ENCODE assay signal across 24 cellular contexts in the genomic region with DNA sequence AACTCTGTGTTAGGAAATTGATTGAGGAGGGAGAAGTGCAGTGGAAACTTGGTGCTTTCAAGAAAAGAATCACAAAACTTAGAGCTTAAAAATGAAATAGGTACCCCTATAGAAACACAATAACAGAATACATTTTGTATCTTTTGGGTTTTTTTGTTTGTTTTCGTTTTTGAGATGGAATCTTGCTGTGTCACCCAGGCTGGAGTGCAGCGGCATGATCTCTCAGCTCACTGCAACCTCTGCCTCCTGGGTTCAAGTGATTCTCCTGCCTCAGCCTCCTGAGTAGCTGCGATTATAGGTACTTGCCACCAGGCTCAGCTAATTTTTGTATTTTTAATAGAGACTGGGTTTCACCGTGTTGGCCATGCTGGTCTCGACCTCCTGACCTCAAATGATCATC. TPM values are rescaled to one million over a fixed set of nuclear protein-coding genes. Genes with fewer than 3 reads are reported as not detected.
DNase-seq lines count a peak whose midpoint lies in the region; ATAC-seq and TF ChIP-seq lines count a peak whose summit lies in the region.
"Had no signal": no experiment of that assay in that cellular context is flagged by ENCODE, and none has a peak within 500 bp of the region (broad histone marks: within the 10 kb centered on the region; RNA-seq: fewer than 3 reads in every experiment).

No MANE protein-coding gene starts in this region.

- peaks cover 4% of the 10 kb centered on the region for H3K27me3 Mint-ChIP-seq in nephron progenitor cell (ENCODE audit: low read depth, poor library complexity)
- H3K27me3 Mint-ChIP-seq: CD4-positive, CD25-positive, alpha-beta regulatory T cell had no signal

- no peak overlapping the region for H3K4me3 Mint-ChIP-seq in nephron progenitor cell
- H3K4me3 Mint-ChIP-seq: CD14-positive monocyte; CD4-positive, alpha-beta memory T cell; CD4-positive, CD25-positive, alpha-beta regulatory T cell; CD8-positive, alpha-beta memory T cell had no signal

- peaks cover 10% of the 10 kb centered on the region for H3K4me1 ChIP-seq in adipocyte (ENCODE audit: control insufficient read depth, insufficient read depth, low read length)
- H3K4me1 ChIP-seq: BE2C had no signal

- H3K4me1 Mint-ChIP-seq in nephron progenitor cell = no peaks in the 10 kb centered on the region
- H3K4me1 Mint-ChIP-seq: CD4-positive, alpha-beta memory T cell; CD8-positive, alpha-beta memory T cell had no signal

- H3K9ac ChIP-seq in adipocyte (ENCODE audit: low read length) = no peak overlapping the region
- H3K9ac ChIP-seq: BLaER1 had no signal

- H3K27me3 ChIP-seq in adipocyte (replicated peaks; ENCODE audit: control insufficient read depth, insufficient read depth, low read length) = no peaks in the 10 kb centered on the region
- H3K27me3 ChIP-seq: BE2C, BLaER1 had no signal

- no peak overlapping the region for H3K4me3 ChIP-seq in adipocyte (ENCODE audit: low read length)
- H3K4me3 ChIP-seq: BLaER1, GM12878 had no signal

- H3K36me3 ChIP-seq in adipocyte (ENCODE audit: control insufficient read depth, insufficient read depth, low read length, severe bottlenecking) = peaks cover 12% of the 10 kb centered on the region
- H3K36me3 ChIP-seq: BE2C had no signal

- peak overlapping the region; percentile 64 for H3K27ac Mint-ChIP-seq in nephron progenitor cell
- H3K27ac Mint-ChIP-seq: CD14-positive monocyte; CD4-positive, alpha-beta memory T cell; CD4-positive, CD25-positive, alpha-beta regulatory T cell; CD8-positive, alpha-beta memory T cell had no signal

- H3K9me3 Mint-ChIP-seq in nephron progenitor cell = no peaks in the 10 kb centered on the region
- H3K9me3 Mint-ChIP-seq: CD14-positive monocyte; CD4-positive, alpha-beta memory T cell; CD4-positive, CD25-positive, alpha-beta regulatory T cell; CD8-positive, alpha-beta memory T cell had no signal

- no peak for TF ChIP-seq CTCF in nephron progenitor cell (IDR thresholded peaks at IDR 0.05)

- peak; percentile 9 for DNase-seq in adipocyte (ENCODE audit: low read depth)
- no peak for DNase-seq in nephron progenitor cell
- DNase-seq in renal cortical epithelial cell (ENCODE audit: low read depth) = peak; percentile 4
- DNase-seq: 8988T; ACHN; BE2C; C1 segment of cervical spinal cord; CD4-positive, alpha-beta memory T cell; CD4-positive, CD25-positive, alpha-beta regulatory T cell; CD8-positive, alpha-beta memory T cell; COR-L47; DMS 273 treated with DMSO at 0.1 percent for 48 hours; DMS153; DMS53; DMS79; DND-41; EL; GDM1 had no signal

- H3K36me3 Mint-ChIP-seq in nephron progenitor cell (ENCODE audit: low read depth) = peaks cover 40% of the 10 kb centered on the region
- H3K36me3 Mint-ChIP-seq: CD14-positive monocyte; CD4-positive, alpha-beta memory T cell; CD4-positive, CD25-positive, alpha-beta regulatory T cell; CD8-positive, alpha-beta memory T cell had no signal

- no peak for ATAC-seq in HG02973 (IDR thresholded peaks at IDR 0.05; ENCODE audit: unreplicated experiment)
- ATAC-seq in GM18909 (IDR thresholded peaks at IDR 0.05; ENCODE audit: poor library complexity, unreplicated experiment) = no peak
- no peak for ATAC-seq in GM18498 (IDR thresholded peaks at IDR 0.05; ENCODE audit: unreplicated experiment)
- ATAC-seq: GM12878 had no signal

- H3K9me3 ChIP-seq in adipocyte (ENCODE audit: control insufficient read depth, low read length) = no peaks in the 10 kb centered on the region
- H3K9me3 ChIP-seq: BE2C, BLaER1 had no signal

RNA-seq across cellular contexts. Expression of gene RAVER2, which starts 51.5 kb away (rescaled TPM):
- 4.5 and 7.1 TPM in 2 replicates for total RNA-seq in renal cortical epithelial cell
